6 cellular contexts compared by ENCODE assay signal in the genomic region with DNA sequence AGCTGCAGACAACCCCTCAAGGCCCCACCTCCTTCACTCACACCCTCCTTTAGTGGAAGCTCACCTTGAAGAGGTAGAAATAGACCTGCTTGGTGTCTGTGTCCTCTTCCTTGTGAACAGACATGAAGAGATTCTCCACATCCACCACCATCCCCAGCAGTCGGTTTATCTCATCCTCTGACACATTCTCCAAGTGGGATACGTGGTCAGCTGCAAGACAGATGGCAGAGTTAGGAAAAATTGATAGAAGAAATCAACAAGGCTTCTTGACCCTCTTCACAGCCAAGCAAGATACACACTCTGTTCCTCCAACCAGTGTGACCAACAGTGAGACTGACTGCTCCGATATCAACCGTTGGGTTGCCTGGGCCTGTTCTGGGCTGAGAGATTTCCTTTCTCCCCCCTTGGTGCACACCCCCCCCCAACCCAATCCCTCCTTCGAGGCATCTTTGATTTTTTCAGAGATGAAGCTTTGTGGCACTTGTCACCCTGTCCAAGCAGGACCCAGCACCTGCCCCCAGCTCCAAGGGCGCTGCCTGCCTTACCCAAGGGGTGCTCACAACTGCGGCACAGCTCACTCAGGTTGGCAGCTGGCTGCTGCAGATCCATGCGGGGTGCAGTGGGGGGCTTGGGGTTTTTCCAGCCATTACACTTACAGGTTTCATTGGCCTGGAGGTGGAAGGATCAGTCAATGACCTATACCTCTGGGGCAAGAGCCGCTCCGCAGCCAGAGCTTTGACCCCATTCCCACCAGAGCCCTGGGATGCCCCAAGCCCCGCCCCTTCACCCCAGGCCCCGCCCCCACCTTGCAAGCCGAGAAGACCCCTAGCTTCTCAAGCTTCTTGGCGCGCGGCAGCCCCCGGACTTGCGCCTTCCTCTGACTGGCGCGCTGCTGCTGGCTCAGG. TPM values are rescaled to one million over a fixed set of nuclear protein-coding genes. Genes with fewer than 3 reads are reported as not detected.
A peak's percentile ranks its signal among the peaks of the same experiment; 100 is the strongest.
DNase-seq lines count a peak whose midpoint lies in the region; ATAC-seq, FAIRE-seq and TF ChIP-seq lines count a peak whose summit lies in the region.

No MANE protein-coding gene starts in this region.

- peaks cover 25% of the 10 kb centered on the region for H3K4me1 Mint-ChIP-seq in GM23338

- H3K27ac ChIP-seq in GM23338 (ENCODE audit: low read depth) (peak overlapping the region; percentile 88; the same call in 1 of the 2 replicates), layer of hippocampus (ENCODE audit: low read depth, low read length) (peak overlapping the region; percentile 62)

- no peak overlapping the region for H2AFZ ChIP-seq in GM23338

- peaks cover 19% of the 10 kb centered on the region; the same call in 1 of the 2 replicates for H3K4me1 ChIP-seq in GM23338 (ENCODE audit: insufficient read depth)

- peak; percentile 49 for ATAC-seq in GM23338
- ATAC-seq in HG03460 (IDR thresholded peaks at IDR 0.05; ENCODE audit: unreplicated experiment), result no peak

- H3K36me3 Mint-ChIP-seq in GM23338 (ENCODE audit: low read depth), result peaks cover 35% of the 10 kb centered on the region

- H3F3A ChIP-seq in GM23338 (replicated peaks; ENCODE audit: low read depth), result peaks cover 12% of the 10 kb centered on the region; the same call in 1 of the 2 replicates

- DNase-seq in GM23338 (ENCODE audit: low spot score) (peak; percentile 67), H54 (ENCODE audit: insufficient read length, low spot score) (no peak), NCI-H1417 treated with DMSO at 0.1 percent for 48 hours (lab: John Stamatoyannopoulos, UW) (no peak)

- peak overlapping the region; percentile 86 for H3K4me2 ChIP-seq in GM23338

- 0 out of 2 replicates have a peak, but pooled peaks cover 5% of the 10 kb centered on the region for H4K20me1 ChIP-seq in GM23338 (replicated peaks; ENCODE audit: insufficient read depth)

- no peak for FAIRE-seq in H54 (lab: Jason Lieb, UNC)

- H3K9me2 ChIP-seq in GM23338 (ENCODE audit: insufficient read depth), result no peaks in the 10 kb centered on the region

- H3K27ac Mint-ChIP-seq in GM23338, result no peak overlapping the region

- no peaks in the 10 kb centered on the region for H3K27me3 ChIP-seq in GM23338 (ENCODE audit: insufficient read depth)
- no peaks in the 10 kb centered on the region for H3K27me3 ChIP-seq in layer of hippocampus (ENCODE audit: control insufficient read depth, insufficient read depth, low read length)

- H3K4me3 ChIP-seq in GM23338, result peak overlapping the region; percentile 75
- peak overlapping the region; percentile 57 for H3K4me3 ChIP-seq in WI38 (ENCODE audit: low read depth, low read length)

- peak overlapping the region; percentile 67 for H3K4me3 Mint-ChIP-seq in GM23338

- H3K36me3 ChIP-seq in GM23338 (ENCODE audit: insufficient read depth), result no peaks in the 10 kb centered on the region

- peaks cover 25% of the 10 kb centered on the region for H3K27me3 Mint-ChIP-seq in GM23338 (ENCODE audit: insufficient read depth, low read depth, poor library complexity)

- no peak for TF ChIP-seq POLR2A in H54 (IDR thresholded peaks at IDR 0.05; ENCODE audit: low read depth, low read length)

- no peaks in the 10 kb centered on the region for H3K79me2 ChIP-seq in GM23338 (replicated peaks; ENCODE audit: insufficient read depth)

- TF ChIP-seq CTCF in GM23338 (conservative IDR thresholded peaks at IDR 0.05; ENCODE audit: low read depth in 2 of 2) (no peak), WI38 (IDR thresholded peaks at IDR 0.05; ENCODE audit: low read depth, low read length) (no peak)

- no peaks in the 10 kb centered on the region; the same call in 2 of the 3 replicates for H3K9me3 Mint-ChIP-seq in GM23338

TF ChIP-seq in GM23338, 12 proteins besides CTCF, POLR2A, EP300 and RAD21:
- TF ChIP-seq POLR2AphosphoS5 (IDR thresholded peaks at IDR 0.05; ENCODE audit: low read depth), result peak; percentile 18
- TF ChIP-seq ZNF331 (CRISPR knock-in tag; IDR thresholded peaks at IDR 0.05; ENCODE audit: low read depth), result no peak

RNA-seq across cellular contexts. Expression of a gene that starts 0.8 kb away (rescaled TPM):
- 25.2 and 44.5 TPM in 2 replicates for total RNA-seq in GM23338 (2014; rRNA removed; shearing (Covaris generic))
- polyA plus RNA-seq in GM23338 (2016; fragmentation: Nextera tagmentation; extraction: Ambion mirVana), result 13.9 and 16.4 TPM in 2 replicates

RNA-seq across cellular contexts. Expression of a gene that starts 2.2 kb away (rescaled TPM):
- total RNA-seq in GM23338 (2014; rRNA removed; shearing (Covaris generic)), result 0.52 TPM in 1 of 2 replicates, not detected in the other
- 0.26 and 0.31 TPM in 2 replicates for polyA plus RNA-seq in GM23338 (2016; fragmentation: Nextera tagmentation; extraction: Ambion mirVana)

RNA-seq across cellular contexts. Expression of a gene that starts 7.9 kb away (rescaled TPM):
- total RNA-seq in GM23338 (2014; rRNA removed; shearing (Covaris generic)), result 4.1 and 10.5 TPM in 2 replicates
- polyA plus RNA-seq in GM23338 (2016; fragmentation: Nextera tagmentation; extraction: Ambion mirVana), result 5.4 and 6.6 TPM in 2 replicates

RNA-seq across cellular contexts. Expression of a gene that starts 22.1 kb away (rescaled TPM):
- total RNA-seq in GM23338 (2014; rRNA removed; shearing (Covaris generic)), result 1.9 and 4.6 TPM in 2 replicates
- polyA plus RNA-seq in GM23338 (2016; fragmentation: Nextera tagmentation; extraction: Ambion mirVana), result 2.5 and 3.1 TPM in 2 replicates

RNA-seq across cellular contexts. Expression of a gene that starts 34.4 kb away (rescaled TPM):
- 53.2 and 64.2 TPM in 2 replicates for total RNA-seq in GM23338 (2014; rRNA removed; shearing (Covaris generic))
- polyA plus RNA-seq in GM23338 (2016; fragmentation: Nextera tagmentation; extraction: Ambion mirVana), result 23.9 and 28.2 TPM in 2 replicates
